In genomic region chr9:112332977-112333638, GRCh38 we compare ENCODE assay signal across 2 cellular contexts.
A peak's percentile ranks its signal among the peaks of the same experiment; 100 is the strongest.
TF ChIP-seq lines count a peak whose summit lies in the region.

A gene with protein sequence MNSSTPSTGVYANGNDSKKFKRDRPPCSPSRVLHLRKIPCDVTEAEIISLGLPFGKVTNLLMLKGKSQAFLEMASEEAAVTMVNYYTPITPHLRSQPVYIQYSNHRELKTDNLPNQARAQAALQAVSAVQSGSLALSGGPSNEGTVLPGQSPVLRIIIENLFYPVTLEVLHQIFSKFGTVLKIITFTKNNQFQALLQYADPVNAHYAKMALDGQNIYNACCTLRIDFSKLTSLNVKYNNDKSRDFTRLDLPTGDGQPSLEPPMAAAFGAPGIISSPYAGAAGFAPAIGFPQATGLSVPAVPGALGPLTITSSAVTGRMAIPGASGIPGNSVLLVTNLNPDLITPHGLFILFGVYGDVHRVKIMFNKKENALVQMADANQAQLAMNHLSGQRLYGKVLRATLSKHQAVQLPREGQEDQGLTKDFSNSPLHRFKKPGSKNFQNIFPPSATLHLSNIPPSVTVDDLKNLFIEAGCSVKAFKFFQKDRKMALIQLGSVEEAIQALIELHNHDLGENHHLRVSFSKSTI (minus strand): TSS chr9:112333619. CDS start chr9:112297865, 35,754 bp downstream.

TF ChIP-seq in HEK293, 187 proteins besides CTCF, POLR2A, EP300 and RAD21 (continued from another document and continues in another):
- TF ChIP-seq, protein P1, sequence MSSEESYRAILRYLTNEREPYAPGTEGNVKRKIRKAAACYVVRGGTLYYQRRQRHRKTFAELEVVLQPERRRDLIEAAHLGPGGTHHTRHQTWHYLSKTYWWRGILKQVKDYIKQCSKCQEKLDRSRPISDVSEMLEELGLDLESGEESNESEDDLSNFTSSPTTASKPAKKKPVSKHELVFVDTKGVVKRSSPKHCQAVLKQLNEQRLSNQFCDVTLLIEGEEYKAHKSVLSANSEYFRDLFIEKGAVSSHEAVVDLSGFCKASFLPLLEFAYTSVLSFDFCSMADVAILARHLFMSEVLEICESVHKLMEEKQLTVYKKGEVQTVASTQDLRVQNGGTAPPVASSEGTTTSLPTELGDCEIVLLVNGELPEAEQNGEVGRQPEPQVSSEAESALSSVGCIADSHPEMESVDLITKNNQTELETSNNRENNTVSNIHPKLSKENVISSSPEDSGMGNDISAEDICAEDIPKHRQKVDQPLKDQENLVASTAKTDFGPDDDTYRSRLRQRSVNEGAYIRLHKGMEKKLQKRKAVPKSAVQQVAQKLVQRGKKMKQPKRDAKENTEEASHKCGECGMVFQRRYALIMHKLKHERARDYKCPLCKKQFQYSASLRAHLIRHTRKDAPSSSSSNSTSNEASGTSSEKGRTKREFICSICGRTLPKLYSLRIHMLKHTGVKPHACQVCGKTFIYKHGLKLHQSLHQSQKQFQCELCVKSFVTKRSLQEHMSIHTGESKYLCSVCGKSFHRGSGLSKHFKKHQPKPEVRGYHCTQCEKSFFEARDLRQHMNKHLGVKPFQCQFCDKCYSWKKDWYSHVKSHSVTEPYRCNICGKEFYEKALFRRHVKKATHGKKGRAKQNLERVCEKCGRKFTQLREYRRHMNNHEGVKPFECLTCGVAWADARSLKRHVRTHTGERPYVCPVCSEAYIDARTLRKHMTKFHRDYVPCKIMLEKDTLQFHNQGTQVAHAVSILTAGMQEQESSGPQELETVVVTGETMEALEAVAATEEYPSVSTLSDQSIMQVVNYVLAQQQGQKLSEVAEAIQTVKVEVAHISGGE (tag by site-specific recombination; conservative IDR thresholded peaks at IDR 0.05; ENCODE audit: low read depth) = peak; percentile 64; the same call in 1 of the 2 replicates
- TF ChIP-seq PBX3 (CRISPR knock-in tag; IDR thresholded peaks at IDR 0.05) (no peak), ZNF571 (tag by site-specific recombination; IDR thresholded peaks at IDR 0.05) (no peak), ZNF292 (tag by site-specific recombination; IDR thresholded peaks at IDR 0.05; ENCODE audit: borderline replicate concordance, low read depth) (no peak), ZNF335 (tag by site-specific recombination; conservative IDR thresholded peaks at IDR 0.05) (peak; percentile 68), KLF9 (tag by site-specific recombination; IDR thresholded peaks at IDR 0.05; ENCODE audit: low read depth) (peak; percentile 68), EGR2 (tag by site-specific recombination; IDR thresholded peaks at IDR 0.05; ENCODE audit: low read depth) (peak; percentile 74), TCF7L2 (IDR thresholded peaks at IDR 0.05; ENCODE audit: borderline replicate concordance, low read depth, low read length) (no peak), ZNF701 (tag by site-specific recombination; IDR thresholded peaks at IDR 0.05) (no peak), ZNF341 (tag by site-specific recombination; IDR thresholded peaks at IDR 0.05; ENCODE audit: low read depth) (peak; percentile 93), ZSCAN30 (tag by site-specific recombination; IDR thresholded peaks at IDR 0.05) (peak; percentile 45; the same call in 1 of the 2 replicates), ZNF501 (tag by site-specific recombination; IDR thresholded peaks at IDR 0.05) (0 out of 2 replicates have a peak, but pooled peaks have one; percentile 25), SP2 (tag by site-specific recombination; IDR thresholded peaks at IDR 0.05) (peak; percentile 75), ZNF416 (tag by site-specific recombination; IDR thresholded peaks at IDR 0.05) (no peak), ZNF449 (tag by site-specific recombination; IDR thresholded peaks at IDR 0.05) (peak; percentile 50; the same call in 1 of the 2 replicates), SP7 (tag by site-specific recombination; IDR thresholded peaks at IDR 0.05) (0 out of 2 replicates have a peak, but pooled peaks have one; percentile 32)
- TF ChIP-seq, protein P2, sequence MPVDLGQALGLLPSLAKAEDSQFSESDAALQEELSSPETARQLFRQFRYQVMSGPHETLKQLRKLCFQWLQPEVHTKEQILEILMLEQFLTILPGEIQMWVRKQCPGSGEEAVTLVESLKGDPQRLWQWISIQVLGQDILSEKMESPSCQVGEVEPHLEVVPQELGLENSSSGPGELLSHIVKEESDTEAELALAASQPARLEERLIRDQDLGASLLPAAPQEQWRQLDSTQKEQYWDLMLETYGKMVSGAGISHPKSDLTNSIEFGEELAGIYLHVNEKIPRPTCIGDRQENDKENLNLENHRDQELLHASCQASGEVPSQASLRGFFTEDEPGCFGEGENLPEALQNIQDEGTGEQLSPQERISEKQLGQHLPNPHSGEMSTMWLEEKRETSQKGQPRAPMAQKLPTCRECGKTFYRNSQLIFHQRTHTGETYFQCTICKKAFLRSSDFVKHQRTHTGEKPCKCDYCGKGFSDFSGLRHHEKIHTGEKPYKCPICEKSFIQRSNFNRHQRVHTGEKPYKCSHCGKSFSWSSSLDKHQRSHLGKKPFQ (tag by site-specific recombination; IDR thresholded peaks at IDR 0.05) = no peak
- TF ChIP-seq, protein P3, sequence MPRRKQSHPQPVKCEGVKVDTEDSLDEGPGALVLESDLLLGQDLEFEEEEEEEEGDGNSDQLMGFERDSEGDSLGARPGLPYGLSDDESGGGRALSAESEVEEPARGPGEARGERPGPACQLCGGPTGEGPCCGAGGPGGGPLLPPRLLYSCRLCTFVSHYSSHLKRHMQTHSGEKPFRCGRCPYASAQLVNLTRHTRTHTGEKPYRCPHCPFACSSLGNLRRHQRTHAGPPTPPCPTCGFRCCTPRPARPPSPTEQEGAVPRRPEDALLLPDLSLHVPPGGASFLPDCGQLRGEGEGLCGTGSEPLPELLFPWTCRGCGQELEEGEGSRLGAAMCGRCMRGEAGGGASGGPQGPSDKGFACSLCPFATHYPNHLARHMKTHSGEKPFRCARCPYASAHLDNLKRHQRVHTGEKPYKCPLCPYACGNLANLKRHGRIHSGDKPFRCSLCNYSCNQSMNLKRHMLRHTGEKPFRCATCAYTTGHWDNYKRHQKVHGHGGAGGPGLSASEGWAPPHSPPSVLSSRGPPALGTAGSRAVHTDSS (tag by site-specific recombination; IDR thresholded peaks at IDR 0.05) = no peak

TF ChIP-seq in GM12878, 131 proteins besides CTCF, POLR2A, EP300 and RAD21 (continued from another document and continues in another):
- TF ChIP-seq, protein P4, sequence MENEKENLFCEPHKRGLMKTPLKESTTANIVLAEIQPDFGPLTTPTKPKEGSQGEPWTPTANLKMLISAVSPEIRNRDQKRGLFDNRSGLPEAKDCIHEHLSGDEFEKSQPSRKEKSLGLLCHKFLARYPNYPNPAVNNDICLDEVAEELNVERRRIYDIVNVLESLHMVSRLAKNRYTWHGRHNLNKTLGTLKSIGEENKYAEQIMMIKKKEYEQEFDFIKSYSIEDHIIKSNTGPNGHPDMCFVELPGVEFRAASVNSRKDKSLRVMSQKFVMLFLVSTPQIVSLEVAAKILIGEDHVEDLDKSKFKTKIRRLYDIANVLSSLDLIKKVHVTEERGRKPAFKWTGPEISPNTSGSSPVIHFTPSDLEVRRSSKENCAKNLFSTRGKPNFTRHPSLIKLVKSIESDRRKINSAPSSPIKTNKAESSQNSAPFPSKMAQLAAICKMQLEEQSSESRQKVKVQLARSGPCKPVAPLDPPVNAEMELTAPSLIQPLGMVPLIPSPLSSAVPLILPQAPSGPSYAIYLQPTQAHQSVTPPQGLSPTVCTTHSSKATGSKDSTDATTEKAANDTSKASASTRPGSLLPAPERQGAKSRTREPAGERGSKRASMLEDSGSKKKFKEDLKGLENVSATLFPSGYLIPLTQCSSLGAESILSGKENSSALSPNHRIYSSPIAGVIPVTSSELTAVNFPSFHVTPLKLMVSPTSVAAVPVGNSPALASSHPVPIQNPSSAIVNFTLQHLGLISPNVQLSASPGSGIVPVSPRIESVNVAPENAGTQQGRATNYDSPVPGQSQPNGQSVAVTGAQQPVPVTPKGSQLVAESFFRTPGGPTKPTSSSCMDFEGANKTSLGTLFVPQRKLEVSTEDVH (IDR thresholded peaks at IDR 0.05; ENCODE audit: low read depth, partially characterized antibody) = no peak
- TF ChIP-seq, protein P5, sequence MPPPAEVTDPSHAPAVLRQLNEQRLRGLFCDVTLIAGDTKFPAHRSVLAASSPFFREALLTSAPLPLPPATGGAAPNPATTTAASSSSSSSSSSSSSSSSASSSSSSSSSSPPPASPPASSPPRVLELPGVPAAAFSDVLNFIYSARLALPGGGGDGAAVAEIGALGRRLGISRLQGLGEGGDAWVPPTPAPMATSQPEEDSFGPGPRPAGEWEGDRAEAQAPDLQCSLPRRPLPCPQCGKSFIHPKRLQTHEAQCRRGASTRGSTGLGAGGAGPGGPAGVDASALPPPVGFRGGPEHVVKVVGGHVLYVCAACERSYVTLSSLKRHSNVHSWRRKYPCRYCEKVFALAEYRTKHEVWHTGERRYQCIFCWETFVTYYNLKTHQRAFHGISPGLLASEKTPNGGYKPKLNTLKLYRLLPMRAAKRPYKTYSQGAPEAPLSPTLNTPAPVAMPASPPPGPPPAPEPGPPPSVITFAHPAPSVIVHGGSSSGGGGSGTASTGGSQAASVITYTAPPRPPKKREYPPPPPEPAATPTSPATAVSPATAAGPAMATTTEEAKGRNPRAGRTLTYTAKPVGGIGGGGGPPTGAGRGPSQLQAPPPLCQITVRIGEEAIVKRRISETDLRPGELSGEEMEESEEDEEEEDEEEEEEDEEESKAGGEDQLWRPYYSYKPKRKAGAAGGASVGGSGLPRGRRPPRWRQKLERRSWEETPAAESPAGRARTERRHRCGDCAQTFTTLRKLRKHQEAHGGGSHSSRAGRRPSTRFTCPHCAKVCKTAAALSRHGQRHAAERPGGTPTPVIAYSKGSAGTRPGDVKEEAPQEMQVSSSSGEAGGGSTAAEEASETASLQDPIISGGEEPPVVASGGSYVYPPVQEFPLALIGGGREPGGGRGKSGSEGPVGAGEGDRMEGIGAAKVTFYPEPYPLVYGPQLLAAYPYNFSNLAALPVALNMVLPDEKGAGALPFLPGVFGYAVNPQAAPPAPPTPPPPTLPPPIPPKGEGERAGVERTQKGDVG (CRISPR knock-in tag; IDR thresholded peaks at IDR 0.05) = no peak
- TF ChIP-seq ATF3 (IDR thresholded peaks at IDR 0.05; ENCODE audit: borderline replicate concordance, extremely low read depth, low read depth, low read length) = no peak
- TF ChIP-seq CHD1 (IDR thresholded peaks at IDR 0.05; ENCODE audit: low read depth, low read length) = no peak
- TF ChIP-seq, protein P6, sequence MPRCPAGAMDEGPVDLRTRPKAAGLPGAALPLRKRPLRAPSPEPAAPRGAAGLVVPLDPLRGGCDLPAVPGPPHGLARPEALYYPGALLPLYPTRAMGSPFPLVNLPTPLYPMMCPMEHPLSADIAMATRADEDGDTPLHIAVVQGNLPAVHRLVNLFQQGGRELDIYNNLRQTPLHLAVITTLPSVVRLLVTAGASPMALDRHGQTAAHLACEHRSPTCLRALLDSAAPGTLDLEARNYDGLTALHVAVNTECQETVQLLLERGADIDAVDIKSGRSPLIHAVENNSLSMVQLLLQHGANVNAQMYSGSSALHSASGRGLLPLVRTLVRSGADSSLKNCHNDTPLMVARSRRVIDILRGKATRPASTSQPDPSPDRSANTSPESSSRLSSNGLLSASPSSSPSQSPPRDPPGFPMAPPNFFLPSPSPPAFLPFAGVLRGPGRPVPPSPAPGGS (IDR thresholded peaks at IDR 0.05; ENCODE audit: borderline replicate concordance, insufficient read depth, low read depth, low read length, poor library complexity, severe bottlenecking) = no peak
- no peak for TF ChIP-seq WRNIP1 (IDR thresholded peaks at IDR 0.05; ENCODE audit: borderline replicate concordance, low read depth, low read length)
- no peak for TF ChIP-seq STAT1 (conservative IDR thresholded peaks at IDR 0.05)
- no peak for TF ChIP-seq SMAD1 (IDR thresholded peaks at IDR 0.05; ENCODE audit: low read depth, partially characterized antibody)
- TF ChIP-seq GATAD2B (conservative IDR thresholded peaks at IDR 0.05; ENCODE audit: low read depth) = peak; percentile 95
- TF ChIP-seq CEBPB (IDR thresholded peaks at IDR 0.05; ENCODE audit: borderline replicate concordance in 1 of 2, low read depth in 2 of 2, low read length in 2 of 2) = no peak
- TF ChIP-seq ZNF384 (IDR thresholded peaks at IDR 0.05; ENCODE audit: borderline replicate concordance, low read depth, low read length) = no peak
- no peak for TF ChIP-seq PAX5 (IDR thresholded peaks at IDR 0.05; ENCODE audit: borderline replicate concordance, low read depth, low read length)
- no peak for TF ChIP-seq KAT2A (conservative IDR thresholded peaks at IDR 0.05; ENCODE audit: control insufficient read depth, low read depth, low read length)
- no peak; the same call in 1 of the 2 replicates for TF ChIP-seq CBFB (IDR thresholded peaks at IDR 0.05; ENCODE audit: low read depth)
- TF ChIP-seq IRF4 (IDR thresholded peaks at IDR 0.05; ENCODE audit: low read depth, low read length) = no peak
- no peak for TF ChIP-seq PAX8 (IDR thresholded peaks at IDR 0.05)
- TF ChIP-seq, protein P7, sequence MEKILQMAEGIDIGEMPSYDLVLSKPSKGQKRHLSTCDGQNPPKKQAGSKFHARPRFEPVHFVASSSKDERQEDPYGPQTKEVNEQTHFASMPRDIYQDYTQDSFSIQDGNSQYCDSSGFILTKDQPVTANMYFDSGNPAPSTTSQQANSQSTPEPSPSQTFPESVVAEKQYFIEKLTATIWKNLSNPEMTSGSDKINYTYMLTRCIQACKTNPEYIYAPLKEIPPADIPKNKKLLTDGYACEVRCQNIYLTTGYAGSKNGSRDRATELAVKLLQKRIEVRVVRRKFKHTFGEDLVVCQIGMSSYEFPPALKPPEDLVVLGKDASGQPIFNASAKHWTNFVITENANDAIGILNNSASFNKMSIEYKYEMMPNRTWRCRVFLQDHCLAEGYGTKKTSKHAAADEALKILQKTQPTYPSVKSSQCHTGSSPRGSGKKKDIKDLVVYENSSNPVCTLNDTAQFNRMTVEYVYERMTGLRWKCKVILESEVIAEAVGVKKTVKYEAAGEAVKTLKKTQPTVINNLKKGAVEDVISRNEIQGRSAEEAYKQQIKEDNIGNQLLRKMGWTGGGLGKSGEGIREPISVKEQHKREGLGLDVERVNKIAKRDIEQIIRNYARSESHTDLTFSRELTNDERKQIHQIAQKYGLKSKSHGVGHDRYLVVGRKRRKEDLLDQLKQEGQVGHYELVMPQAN (conservative IDR thresholded peaks at IDR 0.05) = peak; percentile 82
- TF ChIP-seq RCOR1 (conservative IDR thresholded peaks at IDR 0.05; ENCODE audit: low read depth, low read length) = no peak
- TF ChIP-seq DPF2 (IDR thresholded peaks at IDR 0.05) = peak; percentile 94
- no peak for TF ChIP-seq SUZ12 (IDR thresholded peaks at IDR 0.05; ENCODE audit: unreplicated experiment)
- TF ChIP-seq SMC3 (IDR thresholded peaks at IDR 0.05; ENCODE audit: borderline replicate concordance, low read length) = no peak
- no peak for TF ChIP-seq JUNB (IDR thresholded peaks at IDR 0.05)
- no peak for TF ChIP-seq STAT3 (IDR thresholded peaks at IDR 0.05; ENCODE audit: low read depth, low read length)
